In genomic region chr13:63048648-63049047, GRCh38 we compare ENCODE assay signal across 16 cellular contexts.
DNase-seq lines count a peak whose midpoint lies in the region; ATAC-seq and TF ChIP-seq lines count a peak whose summit lies in the region.
"Had no signal": no experiment of that assay in that cellular context is flagged by ENCODE, and none has a peak within 500 bp of the region (broad histone marks: within the 10 kb centered on the region; RNA-seq: fewer than 3 reads in every experiment).

No MANE protein-coding gene starts in this region.

- no peak overlapping the region for H3K4me2 ChIP-seq in Loucy (ENCODE audit: low read depth, low read length, poor library complexity, severe bottlenecking)

- no peak overlapping the region for H3K4me3 ChIP-seq in Loucy (ENCODE audit: low read length, poor library complexity, severe bottlenecking)
- H3K4me3 ChIP-seq: lower lobe of right lung had no signal

- no peak for ATAC-seq in activated CD8-positive, alpha-beta memory T cell treated with anti-CD3 and anti-CD28 coated beads, Interleukin-2, amount 10 ng/mL, durations not matched to agents 7 days and 5 days
- ATAC-seq in GM19351 (IDR thresholded peaks at IDR 0.05; ENCODE audit: unreplicated experiment), result no peak
- ATAC-seq: lower lobe of right lung had no signal

- H4K20me1 ChIP-seq in Loucy (ENCODE audit: insufficient read depth, low read length, poor library complexity, severe bottlenecking), result no peaks in the 10 kb centered on the region

- no peaks in the 10 kb centered on the region for H3K36me3 ChIP-seq in Loucy (ENCODE audit: insufficient read depth, low read length)
- H3K36me3 ChIP-seq: lower lobe of right lung had no signal

- H3K36me3 Mint-ChIP-seq in chondrocyte (ENCODE audit: low read depth) (no peaks in the 10 kb centered on the region), progenitor cell of endocrine pancreas (ENCODE audit: insufficient read depth) (no peaks in the 10 kb centered on the region)
- no peaks in the 10 kb centered on the region for H3K36me3 Mint-ChIP-seq in activated CD8-positive, alpha-beta memory T cell treated with anti-CD3 and anti-CD28 coated beads, Interleukin-2, amount 10 ng/mL, durations not matched to agents 7 days and 5 days

- no peaks in the 10 kb centered on the region for H3K9me2 ChIP-seq in Loucy (replicated peaks; ENCODE audit: low read depth, low read length)

- no peak overlapping the region for H2AFZ ChIP-seq in Loucy (ENCODE audit: low read length)

- peaks cover 9% of the 10 kb centered on the region for H3K4me1 Mint-ChIP-seq in chondrocyte (ENCODE audit: low read depth)
- H3K4me1 Mint-ChIP-seq in progenitor cell of endocrine pancreas (ENCODE audit: low read depth), result peaks cover 4% of the 10 kb centered on the region
- H3K4me1 Mint-ChIP-seq in activated CD8-positive, alpha-beta memory T cell treated with anti-CD3 and anti-CD28 coated beads, Interleukin-2, amount 10 ng/mL, durations not matched to agents 7 days and 5 days, result no peaks in the 10 kb centered on the region

- no peaks in the 10 kb centered on the region for H3F3A ChIP-seq in Loucy (ENCODE audit: low read depth)

- H3K4me3 Mint-ChIP-seq in chondrocyte (ENCODE audit: unreplicated experiment), result no peak overlapping the region
- H3K4me3 Mint-ChIP-seq in progenitor cell of endocrine pancreas (ENCODE audit: low read depth), result no peak overlapping the region
- H3K4me3 Mint-ChIP-seq in activated CD8-positive, alpha-beta memory T cell treated with anti-CD3 and anti-CD28 coated beads, Interleukin-2, amount 10 ng/mL, durations not matched to agents 7 days and 5 days, result no peak overlapping the region
- H3K4me3 Mint-ChIP-seq: activated T-cell treated with anti-CD3 and anti-CD28 coated beads, Interleukin-2, amount 50 U/mL, for 24 hours had no signal

- H3K9ac ChIP-seq in Loucy (ENCODE audit: low read depth, low read length, poor library complexity, severe bottlenecking), result no peak overlapping the region

- no peaks in the 10 kb centered on the region for H3K4me1 ChIP-seq in Loucy (ENCODE audit: insufficient read depth, low read length, poor library complexity, severe bottlenecking)
- H3K4me1 ChIP-seq: lower lobe of right lung had no signal

- H3K9me3 ChIP-seq in Loucy (ENCODE audit: insufficient read depth, low read depth, low read length), result no peaks in the 10 kb centered on the region
- H3K9me3 ChIP-seq: lower lobe of right lung had no signal

- TF ChIP-seq CTCF in Loucy (conservative IDR thresholded peaks at IDR 0.05; ENCODE audit: low read length) (0 out of 2 replicates have a peak, but pooled peaks have one; percentile 20), chondrocyte (IDR thresholded peaks at IDR 0.05) (peak; percentile 71), progenitor cell of endocrine pancreas (IDR thresholded peaks at IDR 0.05; ENCODE audit: unreplicated experiment) (peak; percentile 28)

- no peaks in the 10 kb centered on the region for H3K27me3 ChIP-seq in Loucy (ENCODE audit: insufficient read depth, low read length, poor library complexity, severe bottlenecking)

- H3K27ac Mint-ChIP-seq in chondrocyte (ENCODE audit: unreplicated experiment) (no peak overlapping the region), progenitor cell of endocrine pancreas (no peak overlapping the region)
- no peak overlapping the region for H3K27ac Mint-ChIP-seq in activated CD8-positive, alpha-beta memory T cell treated with anti-CD3 and anti-CD28 coated beads, Interleukin-2, amount 10 ng/mL, durations not matched to agents 7 days and 5 days
- H3K27ac Mint-ChIP-seq: activated T-cell treated with anti-CD3 and anti-CD28 coated beads, Interleukin-2, amount 50 U/mL, for 24 hours had no signal

- H3K27me3 Mint-ChIP-seq in chondrocyte (ENCODE audit: low read depth) (no peaks in the 10 kb centered on the region), progenitor cell of endocrine pancreas (no peaks in the 10 kb centered on the region)
- no peaks in the 10 kb centered on the region for H3K27me3 Mint-ChIP-seq in activated CD8-positive, alpha-beta memory T cell treated with anti-CD3 and anti-CD28 coated beads, Interleukin-2, amount 10 ng/mL, durations not matched to agents 7 days and 5 days
- H3K27me3 Mint-ChIP-seq: activated T-cell treated with anti-CD3 and anti-CD28 coated beads, Interleukin-2, amount 50 U/mL, for 24 hours had no signal

- peaks cover 7% of the 10 kb centered on the region for H3K9me3 Mint-ChIP-seq in chondrocyte (ENCODE audit: low read depth)
- H3K9me3 Mint-ChIP-seq in progenitor cell of endocrine pancreas (ENCODE audit: low read depth), result peaks cover 13% of the 10 kb centered on the region
- peaks cover 17% of the 10 kb centered on the region for H3K9me3 Mint-ChIP-seq in activated CD8-positive, alpha-beta memory T cell treated with anti-CD3 and anti-CD28 coated beads, Interleukin-2, amount 10 ng/mL, durations not matched to agents 7 days and 5 days (ENCODE audit: low read depth)

- DNase-seq in ELR (ENCODE audit: low read depth) (peak; percentile 27), chondrocyte (ENCODE audit: low spot score) (no peak), progenitor cell of endocrine pancreas (ENCODE audit: low spot score, unreplicated experiment) (no peak), SKM-1 treated with dmso at 0.1 percent for 144 hours (lab: John Stamatoyannopoulos, UW; ENCODE audit: unreplicated experiment) (no peak)
- DNase-seq in activated CD8-positive, alpha-beta memory T cell treated with anti-CD3 and anti-CD28 coated beads, Interleukin-2, amount 10 ng/mL, durations not matched to agents 7 days and 5 days, result no peak
- DNase-seq: activated CD4-positive, alpha-beta T cell treated with anti-CD3 and anti-CD28 coated beads, Interleukin-2, amount 50 U/mL, for 4 hours; activated naive CD4-positive, alpha-beta T cell treated with anti-CD3 and anti-CD28 coated beads, Interleukin-2, amount 50 U/mL, for 16 hours; activated T-cell treated with anti-CD3 and anti-CD28 coated beads, Interleukin-2, amount 50 U/mL, for 24 hours; DMS53; glutamatergic neuron; HCEC 1CT; Karpas-422; lower lobe of right lung; NCI-H510A had no signal

- no peaks in the 10 kb centered on the region for H3K79me2 ChIP-seq in Loucy (ENCODE audit: insufficient read depth, low read length)

- CTCF ChIA-PET in activated CD8-positive, alpha-beta memory T cell treated with anti-CD3 and anti-CD28 coated beads, Interleukin-2, amount 10 ng/mL, durations not matched to agents 7 days and 5 days (lab: Charles Lee), result no interaction called here

Comparison
In these comparisons a context has a peak if more than half of its experiments do, and no peak if none do; other contexts are left out.
1. CTCF ChIP-seq: peak in every context shown above with its lines; median percentile 71 in chondrocyte; 28 in progenitor cell of endocrine pancreas; 20 in Loucy.